8 cellular contexts compared by ENCODE assay signal in the genomic region with DNA sequence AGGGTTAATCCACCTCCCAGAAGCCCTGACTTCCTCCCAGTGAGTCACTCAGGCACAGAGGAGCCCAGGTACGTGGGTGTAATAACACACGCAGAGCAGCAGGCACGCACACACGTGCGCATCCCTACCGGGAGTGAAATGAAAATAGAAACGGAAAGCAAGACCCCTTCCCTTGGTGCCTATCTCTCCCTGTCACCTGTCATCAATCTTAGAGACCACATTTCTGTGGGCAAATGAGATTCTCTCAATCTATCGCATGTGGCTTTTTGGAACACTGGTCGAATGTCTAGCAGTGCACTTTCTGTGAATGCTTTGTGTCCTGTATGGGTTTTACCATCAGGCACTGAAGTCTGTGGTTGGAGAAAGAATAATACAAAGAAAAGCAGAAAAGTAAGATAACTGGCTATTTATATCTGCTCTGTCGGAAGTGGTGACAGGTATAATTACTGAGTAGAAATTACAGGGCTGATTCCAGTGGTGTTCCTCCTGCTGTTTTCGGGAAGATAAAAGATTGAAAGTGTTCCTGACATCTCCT.
DNase-seq lines count a peak whose midpoint lies in the region; ATAC-seq and TF ChIP-seq lines count a peak whose summit lies in the region.

No MANE protein-coding gene starts in this region.

- TF ChIP-seq CTCF in fibroblast of mammary gland (conservative IDR thresholded peaks at IDR 0.05; ENCODE audit: control insufficient read depth, insufficient read depth, low read depth, low read length) (no peak), prostate gland (IDR thresholded peaks at IDR 0.05) (no peak), thyroid gland (IDR thresholded peaks at IDR 0.05) (no peak)

- WGBS in prostate gland, result 23% methylated on average over 11 of the region's 11 CpGs
- WGBS in thyroid gland, 2 donors, result 47 to 51% methylated on average over 11 of the region's 11 CpGs

- DNase-seq in NCI-H774 (lab: John Stamatoyannopoulos, UW) (peak; percentile 19), fibroblast of mammary gland (ENCODE audit: low read depth) (peak; percentile 14), GM19240 (ENCODE audit: insufficient read length, low spot score) (no peak), prostate gland (ENCODE audit: low spot score) (no peak), thyroid gland (no peak), NCI-H1092 treated with DMSO at 0.1 percent for 48 hours (lab: John Stamatoyannopoulos, UW) (no peak)

- H3K27ac ChIP-seq in prostate gland, result no peak overlapping the region
- no peak overlapping the region for H3K27ac ChIP-seq in thyroid gland

- H3K4me3 ChIP-seq in GM08714 (ENCODE audit: low read length) (peak overlapping the region; percentile 11; the same call in 1 of the 2 replicates), fibroblast of mammary gland (ENCODE audit: control insufficient read depth, low read depth, low read length) (no peak overlapping the region), prostate gland (no peak overlapping the region), thyroid gland (replicated peaks in 1 of 3) (no peak overlapping the region)

- H3K4me1 ChIP-seq in prostate gland (replicated peaks) (no peaks in the 10 kb centered on the region), thyroid gland (no peaks in the 10 kb centered on the region)

- H3K36me3 ChIP-seq in prostate gland, result no peaks in the 10 kb centered on the region
- no peaks in the 10 kb centered on the region for H3K36me3 ChIP-seq in thyroid gland

- ATAC-seq in GM21825 (IDR thresholded peaks at IDR 0.05; ENCODE audit: unreplicated experiment), result peak; percentile 82

- intact Hi-C loops in prostate gland (cut with DNase I), result no loop called here
- intact Hi-C loops in thyroid gland (cut with DNase I), result no loop called here

- TF ChIP-seq POLR2A in prostate gland (IDR thresholded peaks at IDR 0.05) (no peak), thyroid gland (IDR thresholded peaks at IDR 0.05) (no peak)

- H3K9me3 ChIP-seq in prostate gland (no peaks in the 10 kb centered on the region), thyroid gland (no peaks in the 10 kb centered on the region)

- H3K27me3 ChIP-seq in prostate gland (replicated peaks; ENCODE audit: insufficient read depth), result no peaks in the 10 kb centered on the region
- H3K27me3 ChIP-seq in thyroid gland, result no peaks in the 10 kb centered on the region

Comparison
In these comparisons a context has a peak if more than half of its experiments do, and no peak if none do; other contexts are left out.
1. DNase-seq: peak in NCI-H774 (single experiment) and fibroblast of mammary gland (single experiment); none in GM19240 (single experiment), prostate gland (single experiment), thyroid gland (0 of 2) and NCI-H1092 treated with DMSO at 0.1 percent for 48 hours (single experiment).